33 cellular contexts compared by ENCODE assay signal in genomic region chr18:36560187-36560586, GRCh38.
"Had no signal": no experiment of that assay in that cellular context is flagged by ENCODE, and none has a peak within 500 bp of the region (broad histone marks: within the 10 kb centered on the region; RNA-seq: fewer than 3 reads in every experiment).

No MANE protein-coding gene starts in this region.

- H3K4me1 Mint-ChIP-seq: activated naive CD8-positive, alpha-beta T cell treated with anti-CD3 and anti-CD28 coated beads for 36 hours had no signal

- DNase-seq: activated CD4-positive, alpha-beta memory T cell treated with anti-CD3 and anti-CD28 coated beads for 36 hours; activated CD4-positive, alpha-beta T cell treated with anti-CD3 and anti-CD28 coated beads for 48 hours; activated CD8-positive, alpha-beta memory T cell treated with anti-CD3 and anti-CD28 coated beads, Interleukin-2, amount 50 U/mL, for 4 hours; activated effector memory CD4-positive, alpha-beta T cell treated with anti-CD3 and anti-CD28 coated beads, Interleukin-2, amount 50 U/mL, for 16 hours; activated naive CD4-positive, alpha-beta T cell treated with anti-CD3 and anti-CD28 coated beads for 36 hours; activated naive CD8-positive, alpha-beta T cell treated with anti-CD3 and anti-CD28 coated beads for 36 hours; activated T-cell treated with anti-CD3 and anti-CD28 coated beads, Interleukin-2, amount 50 U/mL, for 1 hour; adrenal gland; aorta; body of pancreas; caudate nucleus; cortex of kidney; effector memory CD8-positive, alpha-beta T cell; erythroblast; foreskin fibroblast; head of caudate nucleus; hypothalamus; kidney glomerular epithelial cell; mesendoderm; posterior cingulate gyrus; right lobe of liver; stimulated activated CD4-positive, alpha-beta T cell treated with anti-CD3 and anti-CD28 coated beads, Interleukin-2, amount 100 ng/mL, for 48 hours; stimulated activated naive CD4-positive, alpha-beta T cell treated with Interleukin-2 at 50 U/mL for 16 hours; T-helper 9 cell; testis; transverse colon; WERI-Rb-1 had no signal

- ATAC-seq: activated CD4-positive, CD25-positive, alpha-beta regulatory T cell treated with anti-CD3 and anti-CD28 coated beads, Interleukin-2, amount 50 U/mL, for 24 hours; body of pancreas; effector memory CD8-positive, alpha-beta T cell; left lobe of liver; natural killer cell treated with Interleukin-12 subunit alpha and Interleukin-12 subunit beta and Interleukin-15 and Interleukin-18, amount 100 ng/mL, for 72 hours; right lobe of liver had no signal

- H3K36me3 Mint-ChIP-seq: activated CD4-positive, alpha-beta memory T cell treated with anti-CD3 and anti-CD28 coated beads for 36 hours; activated naive CD8-positive, alpha-beta T cell treated with anti-CD3 and anti-CD28 coated beads for 36 hours; natural killer cell treated with Interleukin-12 subunit alpha and Interleukin-12 subunit beta and Interleukin-15 and Interleukin-18, amount 100 ng/mL, for 72 hours had no signal

- H3K27ac Mint-ChIP-seq: activated CD4-positive, alpha-beta memory T cell treated with anti-CD3 and anti-CD28 coated beads for 36 hours; activated naive CD4-positive, alpha-beta T cell treated with anti-CD3 and anti-CD28 coated beads for 36 hours; activated naive CD8-positive, alpha-beta T cell treated with anti-CD3 and anti-CD28 coated beads for 36 hours; activated T-helper 1 cell treated with anti-CD3 and anti-CD28 coated beads, Interleukin-12 subunit alpha, Interleukin-12 subunit beta, Interleukin-2, Interleukin-4 antibody, amounts not matched to agents 30 ng/mL and 10 ng/mL and 1 ng/mL, durations not matched to agents 14 hours and 24 hours and 36 hours; effector memory CD8-positive, alpha-beta T cell; natural killer cell treated with Interleukin-12 subunit alpha and Interleukin-12 subunit beta and Interleukin-15 and Interleukin-18, amount 100 ng/mL, for 72 hours; T-helper 1 cell treated with Interleukin-12 subunit alpha and Interleukin-12 subunit beta and Interleukin-4 antibody, amounts not matched to agents 30 μg/mL and 1 μg/mL, for 36 hours had no signal

- H3K4me3 Mint-ChIP-seq: activated CD4-positive, alpha-beta memory T cell treated with anti-CD3 and anti-CD28 coated beads for 36 hours; activated naive CD4-positive, alpha-beta T cell treated with anti-CD3 and anti-CD28 coated beads for 36 hours; activated naive CD8-positive, alpha-beta T cell treated with anti-CD3 and anti-CD28 coated beads for 36 hours; activated T-helper 1 cell treated with anti-CD3 and anti-CD28 coated beads, Interleukin-12 subunit alpha, Interleukin-12 subunit beta, Interleukin-2, Interleukin-4 antibody, amounts not matched to agents 30 ng/mL and 10 ng/mL and 1 ng/mL, durations not matched to agents 14 hours and 24 hours and 36 hours; effector memory CD8-positive, alpha-beta T cell; natural killer cell treated with Interleukin-12 subunit alpha and Interleukin-12 subunit beta and Interleukin-15 and Interleukin-18, amount 100 ng/mL, for 72 hours; T-helper 1 cell treated with Interleukin-12 subunit alpha and Interleukin-12 subunit beta and Interleukin-4 antibody, amounts not matched to agents 30 μg/mL and 1 μg/mL, for 36 hours had no signal

- H3K9me3 Mint-ChIP-seq: activated CD4-positive, alpha-beta memory T cell treated with anti-CD3 and anti-CD28 coated beads for 36 hours; activated naive CD4-positive, alpha-beta T cell treated with anti-CD3 and anti-CD28 coated beads for 36 hours; activated T-helper 1 cell treated with anti-CD3 and anti-CD28 coated beads, Interleukin-12 subunit alpha, Interleukin-12 subunit beta, Interleukin-2, Interleukin-4 antibody, amounts not matched to agents 30 ng/mL and 10 ng/mL and 1 ng/mL, durations not matched to agents 14 hours and 24 hours and 36 hours; effector memory CD8-positive, alpha-beta T cell; natural killer cell treated with Interleukin-12 subunit alpha and Interleukin-12 subunit beta and Interleukin-15 and Interleukin-18, amount 100 ng/mL, for 72 hours; T-helper 1 cell treated with Interleukin-12 subunit alpha and Interleukin-12 subunit beta and Interleukin-4 antibody, amounts not matched to agents 30 μg/mL and 1 μg/mL, for 36 hours had no signal

- FAIRE-seq: urothelium cell line had no signal
